Comparison of ENCODE assay signal across 25 cellular contexts in the genomic region with DNA sequence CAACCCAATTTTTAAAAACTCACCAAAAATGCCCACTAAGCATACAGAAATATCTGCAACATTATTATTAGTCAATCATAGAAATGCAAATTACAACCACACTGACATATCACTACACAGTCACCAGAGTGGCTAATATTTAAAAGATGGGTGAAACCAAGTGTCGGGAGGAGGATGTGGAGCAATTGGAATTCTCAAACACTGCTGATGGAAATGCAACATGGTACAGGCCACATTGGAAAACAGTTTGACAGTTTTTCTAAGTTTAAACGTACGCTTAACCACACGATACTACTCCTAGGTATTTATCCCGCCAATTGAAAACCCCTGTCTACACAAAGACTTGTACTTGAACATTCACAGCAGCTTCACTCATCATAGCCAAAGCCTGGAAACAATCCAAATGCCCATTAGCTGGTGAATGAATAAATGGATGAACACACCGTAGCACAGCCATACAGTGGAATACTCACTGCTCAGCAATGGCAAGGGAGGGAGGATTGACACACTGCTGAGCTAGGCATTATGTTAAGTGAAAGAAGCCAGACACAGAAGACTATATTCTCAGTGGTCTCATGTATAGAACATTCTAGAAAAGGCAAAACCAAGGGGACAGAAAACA. TPM values are rescaled to one million over a fixed set of nuclear protein-coding genes. Genes with fewer than 3 reads are reported as not detected.
DNase-seq lines count a peak whose midpoint lies in the region; ATAC-seq and TF ChIP-seq lines count a peak whose summit lies in the region.
"Had no signal": no experiment of that assay in that cellular context is flagged by ENCODE, and none has a peak within 500 bp of the region (broad histone marks: within the 10 kb centered on the region; RNA-seq: fewer than 3 reads in every experiment).

No MANE protein-coding gene starts in this region.

- H3K27me3 ChIP-seq in Caco-2 (replicated peaks; ENCODE audit: control insufficient read depth, insufficient read depth, low read length) = no peaks in the 10 kb centered on the region
- H3K27me3 ChIP-seq: SJSA1 had no signal

- H3K36me3 Mint-ChIP-seq in Caco-2 (ENCODE audit: insufficient read depth, unreplicated experiment) = no peaks in the 10 kb centered on the region

- no peaks in the 10 kb centered on the region for H3K4me1 ChIP-seq in Caco-2

- H3K9me3 Mint-ChIP-seq in Caco-2 (ENCODE audit: unreplicated experiment) = no peaks in the 10 kb centered on the region
- H3K9me3 Mint-ChIP-seq: activated B cell treated with CpG ODN at 0.5 μM for 24 hours; activated CD8-positive, alpha-beta T cell treated with anti-CD3 and anti-CD28 coated beads for 36 hours; activated naive CD4-positive, alpha-beta T cell treated with anti-CD3 and anti-CD28 coated beads for 36 hours had no signal

- POLR2A ChIA-PET in Caco-2 (lab: Charles Lee) = no interaction called here

- no peaks in the 10 kb centered on the region for H3K36me3 ChIP-seq in Caco-2 (ENCODE audit: control insufficient read depth, insufficient read depth, low read length)
- H3K36me3 ChIP-seq: SJSA1 had no signal

- peak; percentile 7 to 71 for DNase-seq in NCI-H2081 (lab: John Stamatoyannopoulos, UW)
- DNase-seq in NCI-H2081 treated with DMSO at 0.1 percent for 48 hours (lab: John Stamatoyannopoulos, UW) = no peak
- DNase-seq in NCI-H2029 (lab: John Stamatoyannopoulos, UW) = peak; percentile 14
- peak; percentile 40 for DNase-seq in RPMI7951 (ENCODE audit: low read depth)
- peak; percentile 1 for DNase-seq in mesenteric fat pad (ENCODE audit: low spot score)
- no peak for DNase-seq in Caco-2
- no peak for DNase-seq in GM13977 (ENCODE audit: low spot score)
- DNase-seq: activated B cell treated with CpG ODN at 0.5 μM for 24 hours; activated CD8-positive, alpha-beta T cell treated with anti-CD3 and anti-CD28 coated beads for 36 hours; activated naive CD4-positive, alpha-beta T cell treated with anti-CD3 and anti-CD28 coated beads for 36 hours; activated T-cell treated with anti-CD3 and anti-CD28 coated beads, Interleukin-2, amount 50 U/mL, for 1 hour; DND-41; effector CD8-positive, alpha-beta T cell; NCI-H526; PC-9; stimulated activated CD4-positive, alpha-beta T cell treated with anti-CD3 and anti-CD28 coated beads, Interleukin-4, amount 100 ng/mL, for 4 hours; T-helper 2 cell had no signal

- no peaks in the 10 kb centered on the region for H3K9me3 ChIP-seq in Caco-2
- H3K9me3 ChIP-seq: SJSA1 had no signal

- no peak overlapping the region for H3K4me3 Mint-ChIP-seq in Caco-2 (ENCODE audit: unreplicated experiment)
- H3K4me3 Mint-ChIP-seq: activated B cell treated with CpG ODN at 0.5 μM for 24 hours; activated CD8-positive, alpha-beta T cell treated with anti-CD3 and anti-CD28 coated beads for 36 hours; activated naive CD4-positive, alpha-beta T cell treated with anti-CD3 and anti-CD28 coated beads for 36 hours had no signal

- TF ChIP-seq CTCF in Caco-2 (IDR thresholded peaks at IDR 0.05; ENCODE audit: insufficient read depth in 1 of 2, low read depth in 1 of 2, low read length in 1 of 2, severe bottlenecking in 1 of 2, unreplicated experiment in 1 of 2) = no peak
- no peak for TF ChIP-seq CTCF in GM13977 (IDR thresholded peaks at IDR 0.05; ENCODE audit: extremely low read depth, insufficient read depth, missing control alignments)

- CTCF ChIA-PET in Caco-2 (lab: Charles Lee) = no interaction called here

- no TSS peak for BruUV-seq in Caco-2 (replicated peaks; lab: Mats Ljungman, UMichigan)

- peaks cover 11% of the 10 kb centered on the region for H3K27me3 Mint-ChIP-seq in Caco-2 (ENCODE audit: insufficient read depth, unreplicated experiment)
- H3K27me3 Mint-ChIP-seq: activated B cell treated with CpG ODN at 0.5 μM for 24 hours; activated CD8-positive, alpha-beta T cell treated with anti-CD3 and anti-CD28 coated beads for 36 hours had no signal

- in situ Hi-C loops in GM13977 (cut with MboI; ENCODE audit: low pct_unique_long_range_greater_than_20kb, low sequenced_read_pairs, unreplicated experiment) = no loop called here

- no peak overlapping the region for H3K4me3 ChIP-seq in Caco-2 (ENCODE audit: low read depth, low read length)
- H3K4me3 ChIP-seq: PC-9, SJSA1, smooth muscle cell had no signal

- intact Hi-C loops in Caco-2 (cut with micrococcal nuclease; ENCODE audit: unreplicated experiment) = no loop called here

- no peak overlapping the region for H3K27ac Mint-ChIP-seq in Caco-2 (ENCODE audit: unreplicated experiment)
- H3K27ac Mint-ChIP-seq: activated B cell treated with CpG ODN at 0.5 μM for 24 hours; activated CD8-positive, alpha-beta T cell treated with anti-CD3 and anti-CD28 coated beads for 36 hours; activated naive CD4-positive, alpha-beta T cell treated with anti-CD3 and anti-CD28 coated beads for 36 hours had no signal

- no peak for ATAC-seq in HG02852 (IDR thresholded peaks at IDR 0.05; ENCODE audit: unreplicated experiment)
- ATAC-seq: activated CD8-positive, alpha-beta T cell treated with anti-CD3 and anti-CD28 coated beads for 36 hours had no signal

- H3K4me1 Mint-ChIP-seq in Caco-2 (ENCODE audit: low read depth, unreplicated experiment) = no peaks in the 10 kb centered on the region

RNA-seq across cellular contexts. Expression of a gene that starts 16.3 kb away (rescaled TPM):
- 2.4 and 2.6 TPM in 2 replicates for total RNA-seq in RPMI7951 (2014; rRNA removed; shearing (Covaris generic))
- 0.48 TPM for total RNA-seq in mesenteric fat pad
- not detected in 2 replicates for total RNA-seq in Caco-2 (2022)
- total RNA-seq: PC-9 had no signal

RNA-seq across cellular contexts. Expression of a gene that starts 27.9 kb away (rescaled TPM):
- total RNA-seq in RPMI7951 (2014; rRNA removed; shearing (Covaris generic)) = 118 and 143 TPM in 2 replicates
- total RNA-seq in mesenteric fat pad = 77.4 TPM
- total RNA-seq in Caco-2 (2022) = 117 and 123 TPM in 2 replicates

RNA-seq across cellular contexts. Expression of a gene that starts 31.8 kb away (rescaled TPM):
- not detected in 2 replicates for total RNA-seq in RPMI7951 (2014; rRNA removed; shearing (Covaris generic))
- total RNA-seq in mesenteric fat pad (not detected), Caco-2 (2022) (16.2 and 22.4 TPM in 2 replicates)
- total RNA-seq: activated B cell treated with CpG ODN at 0.5 μM for 24 hours; activated CD8-positive, alpha-beta T cell treated with anti-CD3 and anti-CD28 coated beads for 36 hours; activated naive CD4-positive, alpha-beta T cell treated with anti-CD3 and anti-CD28 coated beads for 36 hours; aorta; cerebellum; glomerular endothelial cell; liver; PC-9; SJSA1; ureter had no signal

RNA-seq across cellular contexts. Expression of a gene that starts 49.6 kb away (rescaled TPM):
- total RNA-seq in RPMI7951 (2014; rRNA removed; shearing (Covaris generic)) = 193 and 210 TPM in 2 replicates
- 60.2 TPM for total RNA-seq in mesenteric fat pad
- 130 and 140 TPM in 2 replicates for total RNA-seq in Caco-2 (2022)

Comparison
In these comparisons a context has a peak if more than half of its experiments do, and no peak if none do; other contexts are left out.
1. DNase-seq: peak in NCI-H2081 (2 of 2), NCI-H2029 (single experiment), RPMI7951 (single experiment) and mesenteric fat pad (single experiment); none in NCI-H2081 treated with DMSO at 0.1 percent for 48 hours (single experiment), Caco-2 (0 of 2) and GM13977 (single experiment).
2. RNA of a gene that starts 31.8 kb away (total RNA-seq): 16.2 to 22.4 TPM in Caco-2; not detected in RPMI7951 and not detected in mesenteric fat pad (single experiment); every median in the first group is over 10 times any median in the second.